1 cellular context compared by ENCODE assay signal in the genomic region with DNA sequence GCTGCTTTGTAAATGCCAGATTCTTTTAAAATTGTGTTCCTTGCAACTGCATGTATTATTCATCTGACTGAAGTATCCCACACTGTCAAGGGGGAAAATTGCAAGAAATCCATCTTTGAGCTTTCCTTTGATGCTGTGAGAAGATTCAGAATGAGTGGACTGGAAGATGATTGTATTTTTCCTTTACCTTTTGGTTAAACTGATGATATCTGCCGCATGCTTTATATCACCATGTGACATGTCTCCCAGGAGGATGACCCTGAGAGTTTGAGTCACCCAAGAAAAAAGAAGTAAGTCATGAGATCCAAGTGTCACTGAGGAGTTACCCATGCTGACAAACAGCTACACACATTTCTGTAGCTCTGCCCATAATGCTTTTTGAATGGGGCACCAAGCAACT.
TF ChIP-seq lines count a peak whose summit lies in the region.

No MANE protein-coding gene starts in this region.

TF ChIP-seq in IMR-90, 13 proteins besides CTCF, POLR2A, EP300 and RAD21 (continued from another document):
- TF ChIP-seq MXI1 (IDR thresholded peaks at IDR 0.05; ENCODE audit: borderline replicate concordance, low read depth, low read length), result no peak
